In the genomic region with DNA sequence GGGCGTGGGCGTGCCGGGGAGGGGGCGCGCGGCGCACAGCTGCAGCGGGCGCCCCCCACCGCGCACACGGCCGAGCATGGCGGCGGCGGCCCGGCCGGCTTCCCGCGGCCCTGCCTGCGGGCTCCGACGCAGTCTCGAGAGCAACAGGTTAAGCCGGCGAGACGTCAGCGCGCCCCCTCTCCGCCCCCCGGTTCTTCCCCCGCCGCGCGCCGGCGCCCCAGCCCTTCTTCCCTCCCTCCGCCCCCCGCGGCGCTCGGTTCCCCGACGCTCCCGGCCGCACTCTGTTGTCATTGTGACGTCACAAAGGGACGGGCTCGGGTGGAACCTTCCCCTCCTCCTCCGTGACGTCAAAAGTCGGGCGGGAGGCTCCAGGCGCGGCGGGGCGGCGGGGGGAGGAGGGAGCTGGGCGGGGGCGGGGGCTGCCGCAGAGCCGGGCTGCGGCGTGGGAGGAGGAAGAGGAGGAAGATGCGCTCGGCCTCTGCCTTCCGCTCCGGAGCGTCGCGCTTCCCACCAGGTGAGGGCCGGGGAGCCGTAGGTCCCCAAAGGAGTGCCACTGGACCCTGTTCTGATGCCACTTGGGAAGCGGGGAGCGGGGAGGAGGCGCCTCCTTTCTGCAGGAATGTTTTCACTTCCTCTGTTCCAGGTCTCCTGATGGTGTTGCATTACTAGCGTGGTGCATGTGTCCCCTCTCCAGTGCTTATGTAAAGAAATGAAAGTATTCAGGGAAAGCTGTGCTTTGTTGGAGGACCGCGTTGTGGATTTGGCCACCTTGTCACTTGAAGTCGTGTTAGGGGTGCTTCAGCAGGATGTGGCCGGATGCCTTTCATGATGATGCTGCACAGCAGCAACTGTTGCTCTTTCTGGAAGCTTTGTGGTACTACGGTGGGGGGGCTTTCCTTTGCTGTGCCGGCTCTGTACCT, we compare ENCODE assay signal across 1 cellular context.
TF ChIP-seq lines count a peak whose summit lies in the region.

No MANE protein-coding gene starts in this region.

TF ChIP-seq in WTC11, 78 proteins besides CTCF, POLR2A, EP300 and RAD21 (continued from another document):
- TF ChIP-seq, protein P1, sequence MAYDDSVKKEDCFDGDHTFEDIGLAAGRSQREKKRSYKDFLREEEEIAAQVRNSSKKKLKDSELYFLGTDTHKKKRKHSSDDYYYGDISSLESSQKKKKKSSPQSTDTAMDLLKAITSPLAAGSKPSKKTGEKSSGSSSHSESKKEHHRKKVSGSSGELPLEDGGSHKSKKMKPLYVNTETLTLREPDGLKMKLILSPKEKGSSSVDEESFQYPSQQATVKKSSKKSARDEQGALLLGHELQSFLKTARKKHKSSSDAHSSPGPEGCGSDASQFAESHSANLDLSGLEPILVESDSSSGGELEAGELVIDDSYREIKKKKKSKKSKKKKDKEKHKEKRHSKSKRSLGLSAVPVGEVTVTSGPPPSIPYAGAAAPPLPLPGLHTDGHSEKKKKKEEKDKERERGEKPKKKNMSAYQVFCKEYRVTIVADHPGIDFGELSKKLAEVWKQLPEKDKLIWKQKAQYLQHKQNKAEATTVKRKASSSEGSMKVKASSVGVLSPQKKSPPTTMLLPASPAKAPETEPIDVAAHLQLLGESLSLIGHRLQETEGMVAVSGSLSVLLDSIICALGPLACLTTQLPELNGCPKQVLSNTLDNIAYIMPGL (CRISPR knock-in tag; IDR thresholded peaks at IDR 0.05), result peak; percentile 27; the same call in 1 of the 2 replicates
- TF ChIP-seq EMX1 (CRISPR knock-in tag; IDR thresholded peaks at IDR 0.05) (no peak), ZBTB21 (CRISPR knock-in tag; IDR thresholded peaks at IDR 0.05; ENCODE audit: borderline replicate concordance) (peak; percentile 99), ZNF396 (CRISPR knock-in tag; IDR thresholded peaks at IDR 0.05; ENCODE audit: borderline replicate concordance) (no peak), ZNF232 (CRISPR knock-in tag; IDR thresholded peaks at IDR 0.05) (0 out of 2 replicates have a peak, but pooled peaks have one; percentile 29), SP1 (CRISPR knock-in tag; conservative IDR thresholded peaks at IDR 0.05) (peak; percentile 69; the same call in 1 of the 2 replicates), JUN (CRISPR knock-in tag; IDR thresholded peaks at IDR 0.05) (no peak), FOXP1 (CRISPR knock-in tag; IDR thresholded peaks at IDR 0.05; ENCODE audit: borderline replicate concordance) (no peak), HMGA2 (CRISPR knock-in tag; IDR thresholded peaks at IDR 0.05) (no peak), GRHL2 (CRISPR knock-in tag; IDR thresholded peaks at IDR 0.05; ENCODE audit: insufficient replicate concordance, severe bottlenecking) (no peak)
- TF ChIP-seq, protein P2, sequence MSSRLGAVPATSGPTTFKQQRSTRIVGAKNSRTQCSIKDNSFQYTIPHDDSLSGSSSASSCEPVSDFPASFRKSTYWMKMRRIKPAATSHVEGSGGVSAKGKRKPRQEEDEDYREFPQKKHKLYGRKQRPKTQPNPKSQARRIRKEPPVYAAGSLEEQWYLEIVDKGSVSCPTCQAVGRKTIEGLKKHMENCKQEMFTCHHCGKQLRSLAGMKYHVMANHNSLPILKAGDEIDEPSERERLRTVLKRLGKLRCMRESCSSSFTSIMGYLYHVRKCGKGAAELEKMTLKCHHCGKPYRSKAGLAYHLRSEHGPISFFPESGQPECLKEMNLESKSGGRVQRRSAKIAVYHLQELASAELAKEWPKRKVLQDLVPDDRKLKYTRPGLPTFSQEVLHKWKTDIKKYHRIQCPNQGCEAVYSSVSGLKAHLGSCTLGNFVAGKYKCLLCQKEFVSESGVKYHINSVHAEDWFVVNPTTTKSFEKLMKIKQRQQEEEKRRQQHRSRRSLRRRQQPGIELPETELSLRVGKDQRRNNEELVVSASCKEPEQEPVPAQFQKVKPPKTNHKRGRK (CRISPR knock-in tag; IDR thresholded peaks at IDR 0.05; ENCODE audit: borderline replicate concordance), result no peak
- TF ChIP-seq, protein P3, sequence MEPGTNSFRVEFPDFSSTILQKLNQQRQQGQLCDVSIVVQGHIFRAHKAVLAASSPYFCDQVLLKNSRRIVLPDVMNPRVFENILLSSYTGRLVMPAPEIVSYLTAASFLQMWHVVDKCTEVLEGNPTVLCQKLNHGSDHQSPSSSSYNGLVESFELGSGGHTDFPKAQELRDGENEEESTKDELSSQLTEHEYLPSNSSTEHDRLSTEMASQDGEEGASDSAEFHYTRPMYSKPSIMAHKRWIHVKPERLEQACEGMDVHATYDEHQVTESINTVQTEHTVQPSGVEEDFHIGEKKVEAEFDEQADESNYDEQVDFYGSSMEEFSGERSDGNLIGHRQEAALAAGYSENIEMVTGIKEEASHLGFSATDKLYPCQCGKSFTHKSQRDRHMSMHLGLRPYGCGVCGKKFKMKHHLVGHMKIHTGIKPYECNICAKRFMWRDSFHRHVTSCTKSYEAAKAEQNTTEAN (CRISPR knock-in tag; IDR thresholded peaks at IDR 0.05), result no peak
- TF ChIP-seq, protein P4, sequence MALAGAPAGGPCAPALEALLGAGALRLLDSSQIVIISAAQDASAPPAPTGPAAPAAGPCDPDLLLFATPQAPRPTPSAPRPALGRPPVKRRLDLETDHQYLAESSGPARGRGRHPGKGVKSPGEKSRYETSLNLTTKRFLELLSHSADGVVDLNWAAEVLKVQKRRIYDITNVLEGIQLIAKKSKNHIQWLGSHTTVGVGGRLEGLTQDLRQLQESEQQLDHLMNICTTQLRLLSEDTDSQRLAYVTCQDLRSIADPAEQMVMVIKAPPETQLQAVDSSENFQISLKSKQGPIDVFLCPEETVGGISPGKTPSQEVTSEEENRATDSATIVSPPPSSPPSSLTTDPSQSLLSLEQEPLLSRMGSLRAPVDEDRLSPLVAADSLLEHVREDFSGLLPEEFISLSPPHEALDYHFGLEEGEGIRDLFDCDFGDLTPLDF (CRISPR knock-in tag; IDR thresholded peaks at IDR 0.05), result no peak
- TF ChIP-seq, protein P5, sequence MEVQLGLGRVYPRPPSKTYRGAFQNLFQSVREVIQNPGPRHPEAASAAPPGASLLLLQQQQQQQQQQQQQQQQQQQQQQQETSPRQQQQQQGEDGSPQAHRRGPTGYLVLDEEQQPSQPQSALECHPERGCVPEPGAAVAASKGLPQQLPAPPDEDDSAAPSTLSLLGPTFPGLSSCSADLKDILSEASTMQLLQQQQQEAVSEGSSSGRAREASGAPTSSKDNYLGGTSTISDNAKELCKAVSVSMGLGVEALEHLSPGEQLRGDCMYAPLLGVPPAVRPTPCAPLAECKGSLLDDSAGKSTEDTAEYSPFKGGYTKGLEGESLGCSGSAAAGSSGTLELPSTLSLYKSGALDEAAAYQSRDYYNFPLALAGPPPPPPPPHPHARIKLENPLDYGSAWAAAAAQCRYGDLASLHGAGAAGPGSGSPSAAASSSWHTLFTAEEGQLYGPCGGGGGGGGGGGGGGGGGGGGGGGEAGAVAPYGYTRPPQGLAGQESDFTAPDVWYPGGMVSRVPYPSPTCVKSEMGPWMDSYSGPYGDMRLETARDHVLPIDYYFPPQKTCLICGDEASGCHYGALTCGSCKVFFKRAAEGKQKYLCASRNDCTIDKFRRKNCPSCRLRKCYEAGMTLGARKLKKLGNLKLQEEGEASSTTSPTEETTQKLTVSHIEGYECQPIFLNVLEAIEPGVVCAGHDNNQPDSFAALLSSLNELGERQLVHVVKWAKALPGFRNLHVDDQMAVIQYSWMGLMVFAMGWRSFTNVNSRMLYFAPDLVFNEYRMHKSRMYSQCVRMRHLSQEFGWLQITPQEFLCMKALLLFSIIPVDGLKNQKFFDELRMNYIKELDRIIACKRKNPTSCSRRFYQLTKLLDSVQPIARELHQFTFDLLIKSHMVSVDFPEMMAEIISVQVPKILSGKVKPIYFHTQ (CRISPR knock-in tag; IDR thresholded peaks at IDR 0.05), result no peak
